28 cellular contexts compared by ENCODE assay signal in the genomic region with DNA sequence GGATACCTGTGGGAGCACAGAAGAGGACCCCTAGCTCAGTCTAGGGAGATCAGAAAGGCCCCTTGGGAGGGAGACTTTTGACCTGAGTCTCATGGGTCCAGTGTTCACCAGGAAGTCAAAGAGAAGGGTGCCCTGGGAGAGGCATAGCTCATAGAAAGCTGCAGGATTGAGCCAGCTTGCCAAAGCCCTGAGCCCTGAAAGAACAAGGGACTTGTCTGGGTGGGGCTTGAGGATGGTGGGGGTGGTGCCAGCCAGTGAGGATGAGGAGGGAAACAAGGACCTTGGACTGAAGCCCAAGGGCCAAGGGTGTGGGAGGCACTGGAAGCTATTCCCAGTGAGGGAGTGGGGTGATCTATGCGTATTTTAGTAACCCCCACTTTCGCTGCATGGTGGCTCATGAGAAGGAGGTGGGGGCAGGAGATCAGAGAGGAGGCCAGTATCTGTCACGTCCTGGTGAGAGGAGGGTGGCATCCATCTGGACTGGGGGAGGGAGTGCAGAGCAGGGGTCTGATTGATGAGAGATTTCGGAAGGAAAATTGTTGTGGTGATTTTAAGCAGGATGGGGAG. TPM values are rescaled to one million over a fixed set of nuclear protein-coding genes. Genes with fewer than 3 reads are reported as not detected.
DNase-seq lines count a peak whose midpoint lies in the region; ATAC-seq, FAIRE-seq and TF ChIP-seq lines count a peak whose summit lies in the region.
"Had no signal": no experiment of that assay in that cellular context is flagged by ENCODE, and none has a peak within 500 bp of the region (broad histone marks: within the 10 kb centered on the region; RNA-seq: fewer than 3 reads in every experiment).

No MANE protein-coding gene starts in this region.

- peaks cover 0 to 18% (median 0%) of the 10 kb centered on the region in 4 donors for H3K4me1 ChIP-seq in Peyer's patch
- peaks cover 0 to 6% of the 10 kb centered on the region in 2 donors for H3K4me1 ChIP-seq in kidney (ENCODE audit: control insufficient read depth in 1 of 2, insufficient read depth in 1 of 2, low read depth in 1 of 2, low read length in 2 of 2)
- H3K4me1 ChIP-seq in transverse colon = peaks cover 0 to 29% (median 11%) of the 10 kb centered on the region in 4 donors
- peaks cover 12 to 38% of the 10 kb centered on the region in 2 experiments; a peak in 3 of 4 replicates for H3K4me1 ChIP-seq in SK-N-SH (ENCODE audit: control insufficient read depth in 1 of 2, insufficient read depth in 2 of 2, low read depth in 1 of 2, low read length in 1 of 2)

- H3K4me3 ChIP-seq in Peyer's patch (no peak overlapping the region), kidney (ENCODE audit: low read length in 2 of 2) (no peak overlapping the region), transverse colon (no peak overlapping the region), SK-N-SH (ENCODE audit: low read depth in 2 of 2, low read length in 1 of 2) (no peak overlapping the region)
- H3K4me3 ChIP-seq: GM23248, lung, right atrium auricular region, upper lobe of right lung had no signal

- intact Hi-C loops in kidney (cut with DNase I) = no loop called here
- intact Hi-C loops in transverse colon (cut with DNase I; ENCODE audit: low total_unique reads) = no loop called here
- intact Hi-C loops in left ventricle myocardium superior (cut with micrococcal nuclease) = no loop called here

- peaks cover 27% of the 10 kb centered on the region for H3F3A ChIP-seq in SK-N-SH (replicated peaks; ENCODE audit: insufficient read depth)

- H3K9ac ChIP-seq in kidney (ENCODE audit: low read length in 2 of 2) (no peak overlapping the region), SK-N-SH (no peak overlapping the region)
- H3K9ac ChIP-seq: GM23248, parathyroid adenoma had no signal

- POLR2A ChIA-PET in SK-N-SH (lab: Yijun Ruan, JAX) = interaction anchor here (0.6 kb wide), 1 partner anchor 57 kb away, joined by 4 read pairs; no protein-coding TSS in a partner anchor

- CTCF ChIA-PET in SK-N-SH (lab: Yijun Ruan, JAX) = interaction anchor here (1.0 to 5.9 kb wide), 8 partner anchors 10 to 76 kb away, joined by 3 to 38 read pairs (median 7); no protein-coding TSS in a partner anchor

- no peak for ATAC-seq in left ventricle myocardium superior
- ATAC-seq: activated T-cell treated with anti-CD3 and anti-CD28 coated beads, Interleukin-2, amount 50 U/mL, for 4 hours; HepG2 had no signal

- TF ChIP-seq RAD21 in SK-N-SH (IDR thresholded peaks at IDR 0.05; ENCODE audit: low read length) = no peak

- no peaks in the 10 kb centered on the region for H3K9me2 ChIP-seq in SK-N-SH

- H3K79me2 ChIP-seq in SK-N-SH (ENCODE audit: insufficient read depth) = no peaks in the 10 kb centered on the region
- H3K79me2 ChIP-seq: parathyroid adenoma had no signal

- no peaks in the 10 kb centered on the region for H3K9me3 ChIP-seq in Peyer's patch
- H3K9me3 ChIP-seq in kidney (ENCODE audit: control insufficient read depth in 1 of 2, low read length in 2 of 2) = no peaks in the 10 kb centered on the region
- H3K9me3 ChIP-seq in transverse colon = no peaks in the 10 kb centered on the region
- H3K9me3 ChIP-seq in SK-N-SH = no peaks in the 10 kb centered on the region
- H3K9me3 ChIP-seq: right atrium auricular region, upper lobe of right lung had no signal

- no peak overlapping the region for H2AFZ ChIP-seq in SK-N-SH (ENCODE audit: low read depth)
- H2AFZ ChIP-seq: GM23248 had no signal

- peak; percentile 43 for DNase-seq in DMS 273 (lab: John Stamatoyannopoulos, UW; ENCODE audit: unreplicated experiment)
- no peak for DNase-seq in DMS 273 treated with DMSO at 0.1 percent for 48 hours (lab: John Stamatoyannopoulos, UW)
- DNase-seq in Peyer's patch = peak in 2 of 3 donors; percentile 62 to 73
- peak; percentile 37 for DNase-seq in kidney
- DNase-seq in transverse colon = peak; percentile 40
- DNase-seq in activated naive CD4-positive, alpha-beta T cell treated with Interleukin-2 at 50 U/mL for 16 hours = no peak
- DNase-seq in left ventricle myocardium superior = no peak
- no peak for DNase-seq in SK-N-SH
- DNase-seq: activated CD4-positive, alpha-beta T cell treated with anti-CD3 and anti-CD28 coated beads, Interleukin-2, amount 10 ng/mL, durations not matched to agents 24 days and 14 days; activated naive CD4-positive, alpha-beta T cell treated with anti-CD3 and anti-CD28 coated beads for 36 hours; activated T-cell treated with anti-CD3 and anti-CD28 coated beads, Interleukin-2, amount 50 U/mL, for 4 hours; brain microvascular endothelial cell; CD4-positive, CD25-positive, alpha-beta regulatory T cell; effector CD4-positive, alpha-beta T cell; GM23248; NCI-H1048; NCI-H1694; NCI-H2227 treated with DMSO at 0.1 percent for 48 hours; upper lobe of right lung had no signal

- in situ Hi-C loops in transverse colon (cut with MboI; ENCODE audit: low pct_ligation_motif_present in 1 of 4, low pct_unique_long_range_greater_than_20kb in 1 of 4, low sequenced_read_pairs in 3 of 4) = no loop called here

- peak overlapping the region in 2 of 4 donors; percentile 60 to 72 for H3K27ac ChIP-seq in Peyer's patch
- H3K27ac ChIP-seq in kidney (ENCODE audit: low read depth in 2 of 2, low read length in 2 of 2) = no peak overlapping the region
- peak overlapping the region in 3 of 4 donors; percentile 24 to 53 (median 50) for H3K27ac ChIP-seq in transverse colon
- H3K27ac ChIP-seq in SK-N-SH (ENCODE audit: low read depth in 2 of 2, low read length in 1 of 2) = no peak overlapping the region
- H3K27ac ChIP-seq: brain microvascular endothelial cell, GM23248, right atrium auricular region, upper lobe of right lung had no signal

- TF ChIP-seq CTCF in Peyer's patch (IDR thresholded peaks at IDR 0.05) (no peak), kidney (IDR thresholded peaks at IDR 0.05; ENCODE audit: borderline replicate concordance, extremely low read depth, insufficient read depth) (no peak), transverse colon (IDR thresholded peaks at IDR 0.05) (no peak), SK-N-SH (IDR thresholded peaks at IDR 0.05) (no peak)

- H3K27me3 ChIP-seq in Peyer's patch (no peaks in the 10 kb centered on the region), transverse colon (peaks cover 7% of the 10 kb centered on the region), SK-N-SH (ENCODE audit: insufficient read depth) (no peaks in the 10 kb centered on the region)
- H3K27me3 ChIP-seq: right atrium auricular region, upper lobe of right lung had no signal

- no peaks in the 10 kb centered on the region for H4K20me1 ChIP-seq in SK-N-SH (ENCODE audit: insufficient read depth)

- FAIRE-seq in kidney (lab: Jason Lieb, UNC) = no peak
- FAIRE-seq: GM12892, HepG2 had no signal

- TF ChIP-seq EP300 in transverse colon (IDR thresholded peaks at IDR 0.05; ENCODE audit: low read depth) (no peak), SK-N-SH (IDR thresholded peaks at IDR 0.05; ENCODE audit: borderline replicate concordance in 1 of 2, low read depth in 1 of 2, low read length in 1 of 2) (no peak)

- TF ChIP-seq POLR2A in Peyer's patch (IDR thresholded peaks at IDR 0.05) (no peak), transverse colon (IDR thresholded peaks at IDR 0.05) (no peak)

- no peak overlapping the region for H3K4me2 ChIP-seq in SK-N-SH

- no peaks in the 10 kb centered on the region for H3K36me3 ChIP-seq in Peyer's patch
- no peaks in the 10 kb centered on the region for H3K36me3 ChIP-seq in kidney (ENCODE audit: control insufficient read depth in 1 of 2, insufficient read depth in 2 of 2, low read length in 2 of 2)
- no peaks in the 10 kb centered on the region for H3K36me3 ChIP-seq in transverse colon
- no peaks in the 10 kb centered on the region for H3K36me3 ChIP-seq in SK-N-SH (replicated peaks in 1 of 2; ENCODE audit: control insufficient read depth in 1 of 2, insufficient read depth in 2 of 2, low read length in 1 of 2)
- H3K36me3 ChIP-seq: brain microvascular endothelial cell, right atrium auricular region, upper lobe of right lung had no signal

- 58% methylated on average over 4 of the region's 4 CpGs for WGBS in transverse colon (ENCODE audit: low coverage in 1 of 2), 2 donors
- WGBS in SK-N-SH (ENCODE audit: low lambda C conversion rate) = 97% methylated on average over 4 of the region's 4 CpGs

TF ChIP-seq in SK-N-SH, 30 proteins besides CTCF, POLR2A, EP300 and RAD21 (continues in another document):
- TF ChIP-seq ZBTB33 (IDR thresholded peaks at IDR 0.05; ENCODE audit: borderline replicate concordance, low read depth) (no peak), CHD2 (IDR thresholded peaks at IDR 0.05; ENCODE audit: low read length, partially characterized antibody) (no peak)

RNA-seq across cellular contexts. Expression of gene DMBX1, which starts 28.4 kb away (rescaled TPM):
- total RNA-seq in Peyer's patch (not detected), kidney (not detected), transverse colon (not detected), left ventricle myocardium superior (not detected)
- polyA plus RNA-seq in kidney (ENCODE audit: insufficient read depth, low read depth, low replicate concordance) (not detected), SK-N-SH (2012; rRNA removed) (not detected in 2 replicates)
- 0.01 TPM in 1 of 2 replicates, not detected in the other for polyA plus RNA-seq in SK-N-SH (2012; cell fraction: cytosol; rRNA removed)
- polyA plus RNA-seq in SK-N-SH (2012; cell fraction: nucleus; rRNA removed) = not detected in 2 replicates
- total RNA-seq: activated naive CD4-positive, alpha-beta T cell treated with anti-CD3 and anti-CD28 coated beads for 36 hours; activated T-cell treated with anti-CD3 and anti-CD28 coated beads, Interleukin-2, amount 50 U/mL, for 4 hours; CD4-positive, CD25-positive, alpha-beta regulatory T cell; GM23248; HepG2; neural crest cell; right atrium auricular region; subcutaneous adipose tissue; upper lobe of right lung had no signal
- polyA plus RNA-seq: CD4-positive, CD25-positive, alpha-beta regulatory T cell; GM23248; HepG2; keratinocyte had no signal

RNA-seq across cellular contexts. Expression of gene KNCN, which starts 33.4 kb away (rescaled TPM):
- total RNA-seq in Peyer's patch (not detected), kidney (not detected), transverse colon (not detected), left ventricle myocardium superior (not detected)
- polyA plus RNA-seq in kidney (ENCODE audit: insufficient read depth, low read depth, low replicate concordance) (not detected), SK-N-SH (2012; rRNA removed) (not detected in 2 replicates)
- not detected in 2 replicates for polyA plus RNA-seq in SK-N-SH (2012; cell fraction: cytosol; rRNA removed)
- polyA plus RNA-seq in SK-N-SH (2012; cell fraction: nucleus; rRNA removed) = not detected in 2 replicates
- total RNA-seq: activated CD4-positive, alpha-beta T cell treated with anti-CD3 and anti-CD28 coated beads, Interleukin-2, amount 10 ng/mL, durations not matched to agents 24 days and 14 days; activated naive CD4-positive, alpha-beta T cell treated with anti-CD3 and anti-CD28 coated beads for 36 hours; activated T-cell treated with anti-CD3 and anti-CD28 coated beads, Interleukin-2, amount 50 U/mL, for 4 hours; CD4-positive, CD25-positive, alpha-beta regulatory T cell; GM23248; HepG2; neural crest cell; right atrium auricular region; subcutaneous adipose tissue; T-helper 2 cell treated with Interferon-gamma antibody and Interleukin-4, amounts not matched to agents 100 ng/mL and 5 ng/mL, for 36 hours; upper lobe of right lung had no signal
- polyA plus RNA-seq: CD4-positive, CD25-positive, alpha-beta regulatory T cell; GM23248; HepG2; keratinocyte had no signal

Comparison
In these comparisons a context has a peak if more than half of its experiments do, and no peak if none do; other contexts are left out.
1. DNase-seq: peak in DMS 273 (single experiment), Peyer's patch (2 of 3), kidney (single experiment) and transverse colon (single experiment); none in DMS 273 treated with DMSO at 0.1 percent for 48 hours (single experiment), activated naive CD4-positive, alpha-beta T cell treated with Interleukin-2 at 50 U/mL for 16 hours (single experiment), left ventricle myocardium superior (single experiment) and SK-N-SH (single experiment).
2. H3K27ac ChIP-seq: peak in transverse colon (3 of 4); none in kidney (0 of 2) and SK-N-SH (0 of 2).